35 cellular contexts compared by ENCODE assay signal in the genomic region with DNA sequence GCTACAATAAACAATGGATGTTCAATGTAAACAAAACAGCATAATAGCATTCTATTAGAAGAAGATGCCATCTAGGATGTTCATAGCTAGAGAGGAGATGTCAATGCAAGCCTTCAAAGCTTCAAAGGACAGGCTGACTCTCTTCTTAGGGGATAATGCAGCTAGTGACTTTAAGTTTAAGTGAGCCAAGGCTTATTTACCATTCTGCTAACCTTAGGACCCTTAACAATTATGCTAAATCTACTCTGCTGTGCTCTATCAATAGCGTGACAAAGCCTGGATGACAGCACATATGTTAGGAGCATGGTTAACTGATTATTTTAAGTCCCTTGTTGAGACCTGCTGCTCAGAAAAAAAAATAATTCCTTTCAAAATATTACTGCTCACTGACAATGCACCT.
"Had no signal": no experiment of that assay in that cellular context is flagged by ENCODE, and none has a peak within 500 bp of the region (broad histone marks: within the 10 kb centered on the region; RNA-seq: fewer than 3 reads in every experiment).

No MANE protein-coding gene starts in this region.

- H3K4me1 Mint-ChIP-seq: activated B cell treated with CpG ODN at 0.5 μM for 24 hours; activated naive CD4-positive, alpha-beta T cell treated with anti-CD3 and anti-CD28 coated beads, Interleukin-2, amount 50 U/mL, for 24 hours; activated T-helper 17 cell treated with anti-CD3 and anti-CD28 coated beads, Interleukin-2, amount 50 U/mL, for 72 hours had no signal

- H3K27me3 ChIP-seq: adrenal gland, body of pancreas, brain microvascular endothelial cell, breast epithelium had no signal

- H3K27ac ChIP-seq: adrenal gland, body of pancreas, brain microvascular endothelial cell, breast epithelium, VCaP had no signal

- FAIRE-seq: astrocyte, TTC549 had no signal

- H3K36me3 ChIP-seq: adrenal gland, brain microvascular endothelial cell had no signal

- ATAC-seq: activated CD8-positive, alpha-beta T cell treated with anti-CD3 and anti-CD28 coated beads for 36 hours; activated T-cell treated with anti-CD3 and anti-CD28 coated beads, Interleukin-2, amount 50 U/mL, for 4 hours; activated T-helper 17 cell treated with anti-CD3 and anti-CD28 coated beads, Interleukin-2, amount 50 U/mL, for 72 hours; body of pancreas had no signal

- H3K4me3 Mint-ChIP-seq: activated B cell treated with CpG ODN at 0.5 μM for 24 hours; activated CD4-positive, alpha-beta memory T cell treated with anti-CD3 and anti-CD28 coated beads for 36 hours; activated CD4-positive, alpha-beta T cell treated with anti-CD3 and anti-CD28 coated beads, Interleukin-2, amount 10 ng/mL, durations not matched to agents 24 days and 14 days; activated CD8-positive, alpha-beta T cell treated with anti-CD3 and anti-CD28 coated beads for 36 hours; activated naive CD4-positive, alpha-beta T cell treated with anti-CD3 and anti-CD28 coated beads for 36 hours; activated naive CD4-positive, alpha-beta T cell treated with anti-CD3 and anti-CD28 coated beads, Interleukin-2, amount 50 U/mL, for 24 hours; activated naive CD8-positive, alpha-beta T cell treated with anti-CD3 and anti-CD28 coated beads for 36 hours; activated T-cell treated with anti-CD3 and anti-CD28 coated beads, Interleukin-2, amount 50 U/mL, for 4 hours; activated T-cell treated with anti-CD3 and anti-CD28 coated beads, Interleukin-2, amount 50 U/mL, for 72 hours; activated T-helper 1 cell treated with anti-CD3 and anti-CD28 coated beads, Interleukin-12 subunit alpha, Interleukin-12 subunit beta, Interleukin-2, Interleukin-4 antibody, amounts not matched to agents 30 ng/mL and 10 ng/mL and 1 ng/mL, durations not matched to agents 14 hours and 24 hours and 36 hours; activated T-helper 17 cell treated with anti-CD3 and anti-CD28 coated beads, Interleukin-2, amount 50 U/mL, for 72 hours; T-helper 1 cell treated with Interleukin-12 subunit alpha and Interleukin-12 subunit beta and Interleukin-4 antibody, amounts not matched to agents 30 μg/mL and 1 μg/mL, for 36 hours; T-helper 2 cell treated with Interferon-gamma antibody and Interleukin-4, amounts not matched to agents 5 μg/mL and 100 μg/mL, for 36 hours had no signal

- H3K27me3 Mint-ChIP-seq: activated B cell treated with CpG ODN at 0.5 μM for 24 hours; activated CD4-positive, alpha-beta memory T cell treated with anti-CD3 and anti-CD28 coated beads for 36 hours; activated CD4-positive, alpha-beta T cell treated with anti-CD3 and anti-CD28 coated beads, Interleukin-2, amount 10 ng/mL, durations not matched to agents 24 days and 14 days; activated CD8-positive, alpha-beta T cell treated with anti-CD3 and anti-CD28 coated beads for 36 hours; activated naive CD4-positive, alpha-beta T cell treated with anti-CD3 and anti-CD28 coated beads, Interleukin-2, amount 50 U/mL, for 24 hours; activated naive CD8-positive, alpha-beta T cell treated with anti-CD3 and anti-CD28 coated beads for 36 hours; activated T-helper 17 cell treated with anti-CD3 and anti-CD28 coated beads, Interleukin-2, amount 50 U/mL, for 72 hours had no signal

- H3K4me1 ChIP-seq: adrenal gland, body of pancreas, breast epithelium had no signal

- DNase-seq: activated B cell treated with CpG ODN at 0.5 μM for 24 hours; activated CD4-positive, alpha-beta memory T cell treated with anti-CD3 and anti-CD28 coated beads for 36 hours; activated CD4-positive, alpha-beta T cell treated with anti-CD3 and anti-CD28 coated beads for 4 hours; activated CD4-positive, alpha-beta T cell treated with anti-CD3 and anti-CD28 coated beads, Interleukin-2, amount 10 ng/mL, durations not matched to agents 24 days and 14 days; activated CD4-positive, alpha-beta T cell treated with anti-CD3 and anti-CD28 coated beads, Interleukin-2, amount 50 U/mL, for 1 hour; activated CD4-positive, alpha-beta T cell treated with anti-CD3 and anti-CD28 coated beads, Interleukin-2, amount 50 U/mL, for 4 hours; activated CD4-positive, CD25-positive, alpha-beta regulatory T cell treated with anti-CD3 and anti-CD28 coated beads, Interleukin-2, amount 50 U/mL, for 72 hours; activated CD8-positive, alpha-beta memory T cell treated with anti-CD3 and anti-CD28 coated beads, Interleukin-2, amount 50 U/mL, for 4 hours; activated CD8-positive, alpha-beta T cell treated with anti-CD3 and anti-CD28 coated beads for 36 hours; activated effector memory CD4-positive, alpha-beta T cell treated with anti-CD3 and anti-CD28 coated beads, Interleukin-2, amount 50 U/mL, for 16 hours; activated gamma-delta T cell treated with Interleukin-2 at 50 U/mL for 16 hours; activated naive CD4-positive, alpha-beta T cell; activated naive CD4-positive, alpha-beta T cell treated with anti-CD3 and anti-CD28 coated beads for 36 hours; activated naive CD8-positive, alpha-beta T cell treated with anti-CD3 and anti-CD28 coated beads for 36 hours; activated T-cell treated with anti-CD3 and anti-CD28 coated beads for 4 hours; activated T-cell treated with anti-CD3 and anti-CD28 coated beads, Interleukin-2, amount 50 U/mL, for 1 hour; activated T-cell treated with anti-CD3 and anti-CD28 coated beads, Interleukin-2, amount 50 U/mL, for 4 hours; activated T-cell treated with anti-CD3 and anti-CD28 coated beads, Interleukin-2, amount 50 U/mL, for 72 hours; adrenal gland; amniotic stem cell; aorta; body of pancreas; brain microvascular endothelial cell; central memory CD4-positive, alpha-beta T cell; T-helper 1 cell; T-helper 9 cell had no signal

- H3K27ac Mint-ChIP-seq: activated B cell treated with CpG ODN at 0.5 μM for 24 hours; activated CD4-positive, alpha-beta memory T cell treated with anti-CD3 and anti-CD28 coated beads for 36 hours; activated CD4-positive, alpha-beta T cell treated with anti-CD3 and anti-CD28 coated beads, Interleukin-2, amount 10 ng/mL, durations not matched to agents 24 days and 14 days; activated CD8-positive, alpha-beta T cell treated with anti-CD3 and anti-CD28 coated beads for 36 hours; activated naive CD4-positive, alpha-beta T cell treated with anti-CD3 and anti-CD28 coated beads for 36 hours; activated naive CD4-positive, alpha-beta T cell treated with anti-CD3 and anti-CD28 coated beads, Interleukin-2, amount 50 U/mL, for 24 hours; activated naive CD8-positive, alpha-beta T cell treated with anti-CD3 and anti-CD28 coated beads for 36 hours; activated T-cell treated with anti-CD3 and anti-CD28 coated beads, Interleukin-2, amount 50 U/mL, for 72 hours; activated T-helper 1 cell treated with anti-CD3 and anti-CD28 coated beads, Interleukin-12 subunit alpha, Interleukin-12 subunit beta, Interleukin-2, Interleukin-4 antibody, amounts not matched to agents 30 ng/mL and 10 ng/mL and 1 ng/mL, durations not matched to agents 14 hours and 24 hours and 36 hours; activated T-helper 17 cell treated with anti-CD3 and anti-CD28 coated beads, Interleukin-2, amount 50 U/mL, for 72 hours; T-helper 1 cell treated with Interleukin-12 subunit alpha and Interleukin-12 subunit beta and Interleukin-4 antibody, amounts not matched to agents 30 μg/mL and 1 μg/mL, for 36 hours; T-helper 2 cell treated with Interferon-gamma antibody and Interleukin-4, amounts not matched to agents 5 μg/mL and 100 μg/mL, for 36 hours had no signal

- H3K9me3 ChIP-seq: adrenal gland, body of pancreas had no signal

- H3K4me3 ChIP-seq: adrenal gland, body of pancreas, breast epithelium had no signal
